In genomic region chr7:1421020-1421790, GRCh38 we compare ENCODE assay signal across 24 cellular contexts.
"Had no signal": no experiment of that assay in that cellular context is flagged by ENCODE, and none has a peak within 500 bp of the region (broad histone marks: within the 10 kb centered on the region; RNA-seq: fewer than 3 reads in every experiment).

No MANE protein-coding gene starts in this region.

- FAIRE-seq: bronchial epithelial cell had no signal

- H3K9me3 Mint-ChIP-seq: activated naive CD4-positive, alpha-beta T cell treated with anti-CD3 and anti-CD28 coated beads, Interleukin-2, amount 50 U/mL, for 24 hours; activated T-cell treated with anti-CD3 and anti-CD28 coated beads, Interleukin-2, amount 50 U/mL, for 24 hours; activated T-helper 1 cell treated with anti-CD3 and anti-CD28 coated beads, Interleukin-12 subunit alpha, Interleukin-12 subunit beta, Interleukin-2, Interleukin-4 antibody, amounts not matched to agents 30 ng/mL and 10 ng/mL and 1 ng/mL, durations not matched to agents 14 hours and 24 hours and 36 hours; central memory CD8-positive, alpha-beta T cell; T-helper 1 cell treated with Interleukin-12 subunit alpha and Interleukin-12 subunit beta and Interleukin-4 antibody, amounts not matched to agents 30 μg/mL and 1 μg/mL, for 36 hours had no signal

- H3K36me3 Mint-ChIP-seq: activated CD8-positive, alpha-beta memory T cell treated with anti-CD3 and anti-CD28 coated beads, Interleukin-2, amount 10 ng/mL, durations not matched to agents 7 days and 5 days had no signal

- DNase-seq: activated B cell treated with CpG ODN at 0.5 μM for 24 hours; activated CD4-positive, alpha-beta T cell treated with anti-CD3 and anti-CD28 coated beads for 1 hour; activated CD4-positive, alpha-beta T cell treated with anti-CD3 and anti-CD28 coated beads, Interleukin-2, amount 10 ng/mL, durations not matched to agents 24 days and 14 days; activated CD4-positive, alpha-beta T cell treated with anti-CD3 and anti-CD28 coated beads, Interleukin-2, amount 50 U/mL, for 48 hours; activated CD8-positive, alpha-beta memory T cell treated with anti-CD3 and anti-CD28 coated beads, Interleukin-2, amount 10 ng/mL, durations not matched to agents 7 days and 5 days; activated effector memory CD4-positive, alpha-beta T cell treated with Interleukin-2 at 50 U/mL for 16 hours; activated naive CD4-positive, alpha-beta T cell; activated T-cell treated with anti-CD3 and anti-CD28 coated beads, Interleukin-2, amount 50 U/mL, for 24 hours; amniotic stem cell; body of pancreas; Kasumi-1; NCI-H1930; NCI-H2171; NCI-H2227 treated with DMSO at 0.1 percent for 48 hours; NCI-H446 treated with DMSO at 0.1 percent for 48 hours; NCI-H524 treated with DMSO at 0.1 percent for 48 hours; NCI-H748 treated with DMSO at 0.1 percent for 48 hours; RPMI8226; SW 1271 had no signal

- H3K27ac Mint-ChIP-seq: activated B cell treated with CpG ODN at 0.5 μM for 24 hours; activated CD4-positive, alpha-beta T cell treated with anti-CD3 and anti-CD28 coated beads, Interleukin-2, amount 10 ng/mL, durations not matched to agents 24 days and 14 days; activated CD8-positive, alpha-beta memory T cell treated with anti-CD3 and anti-CD28 coated beads, Interleukin-2, amount 10 ng/mL, durations not matched to agents 7 days and 5 days; activated naive CD4-positive, alpha-beta T cell treated with anti-CD3 and anti-CD28 coated beads, Interleukin-2, amount 50 U/mL, for 24 hours; activated T-cell treated with anti-CD3 and anti-CD28 coated beads, Interleukin-2, amount 50 U/mL, for 24 hours; activated T-helper 1 cell treated with anti-CD3 and anti-CD28 coated beads, Interleukin-12 subunit alpha, Interleukin-12 subunit beta, Interleukin-2, Interleukin-4 antibody, amounts not matched to agents 30 ng/mL and 10 ng/mL and 1 ng/mL, durations not matched to agents 14 hours and 24 hours and 36 hours; T-helper 1 cell treated with Interleukin-12 subunit alpha and Interleukin-12 subunit beta and Interleukin-4 antibody, amounts not matched to agents 30 μg/mL and 1 μg/mL, for 36 hours had no signal

- H3K4me3 Mint-ChIP-seq: activated B cell treated with CpG ODN at 0.5 μM for 24 hours; activated CD4-positive, alpha-beta T cell treated with anti-CD3 and anti-CD28 coated beads, Interleukin-2, amount 10 ng/mL, durations not matched to agents 24 days and 14 days; activated CD8-positive, alpha-beta memory T cell treated with anti-CD3 and anti-CD28 coated beads, Interleukin-2, amount 10 ng/mL, durations not matched to agents 7 days and 5 days; activated naive CD4-positive, alpha-beta T cell treated with anti-CD3 and anti-CD28 coated beads, Interleukin-2, amount 50 U/mL, for 24 hours; activated T-cell treated with anti-CD3 and anti-CD28 coated beads, Interleukin-2, amount 50 U/mL, for 24 hours; activated T-helper 1 cell treated with anti-CD3 and anti-CD28 coated beads, Interleukin-12 subunit alpha, Interleukin-12 subunit beta, Interleukin-2, Interleukin-4 antibody, amounts not matched to agents 30 ng/mL and 10 ng/mL and 1 ng/mL, durations not matched to agents 14 hours and 24 hours and 36 hours; central memory CD8-positive, alpha-beta T cell; T-helper 1 cell treated with Interleukin-12 subunit alpha and Interleukin-12 subunit beta and Interleukin-4 antibody, amounts not matched to agents 30 μg/mL and 1 μg/mL, for 36 hours had no signal
